In genomic region chr1:99964806-99965205, GRCh38 we compare ENCODE assay signal across 16 cellular contexts.
"Had no signal": no experiment of that assay in that cellular context is flagged by ENCODE, and none has a peak within 500 bp of the region (broad histone marks: within the 10 kb centered on the region; RNA-seq: fewer than 3 reads in every experiment).

No MANE protein-coding gene starts in this region.

- H3K4me3 Mint-ChIP-seq: activated CD4-positive, alpha-beta memory T cell treated with anti-CD3 and anti-CD28 coated beads, Interleukin-2, amount 10 ng/mL, durations not matched to agents 7 days and 5 days; activated naive CD8-positive, alpha-beta T cell treated with anti-CD3 and anti-CD28 coated beads for 36 hours; dendritic cell treated with granulocyte-macrophage colony-stimulating factor and Interleukin-4, amounts not matched to agents 40 ng/mL and 50 ng/mL, for 4 days; effector memory CD8-positive, alpha-beta T cell; nephron; stimulated activated naive B cell treated with anti-CD40 and anti-IgM and Interleukin-4, amounts not matched to agents 10 μg/mL and 1 μg/mL and 100 μg/mL, for 72 hours; T-helper 2 cell treated with Interferon-gamma antibody and Interleukin-4, amounts not matched to agents 5 μg/mL and 100 μg/mL, for 36 hours had no signal

- DNase-seq: activated CD4-positive, alpha-beta memory T cell treated with anti-CD3 and anti-CD28 coated beads, Interleukin-2, amount 10 ng/mL, durations not matched to agents 7 days and 5 days; activated CD4-positive, alpha-beta T cell treated with anti-CD3 and anti-CD28 coated beads for 1 hour; activated gamma-delta T cell; activated naive CD8-positive, alpha-beta T cell treated with anti-CD3 and anti-CD28 coated beads for 36 hours; activated T-cell treated with anti-CD3 and anti-CD28 coated beads, Interleukin-2, amount 50 U/mL, for 48 hours; cerebellar nuclear complex; effector memory CD8-positive, alpha-beta T cell; hippocampal formation; left cardiac atrium; sigmoid colon; stimulated activated CD4-positive, alpha-beta T cell treated with anti-CD3 and anti-CD28 coated beads, Interleukin-2, amount 100 ng/mL, for 24 hours; stimulated activated naive B cell treated with anti-CD40 and anti-IgM and Interleukin-4, amounts not matched to agents 10 μg/mL and 1 μg/mL and 100 μg/mL, for 72 hours; transverse colon had no signal

- H3K36me3 ChIP-seq: sigmoid colon, transverse colon had no signal

- H3K36me3 Mint-ChIP-seq: activated naive CD8-positive, alpha-beta T cell treated with anti-CD3 and anti-CD28 coated beads for 36 hours; stimulated activated naive B cell treated with anti-CD40 and anti-IgM and Interleukin-4, amounts not matched to agents 10 μg/mL and 1 μg/mL and 100 μg/mL, for 72 hours had no signal

- H3K9me3 ChIP-seq: sigmoid colon, transverse colon had no signal

- H3K4me3 ChIP-seq: sigmoid colon, transverse colon had no signal

- H3K27me3 Mint-ChIP-seq: activated CD4-positive, alpha-beta memory T cell treated with anti-CD3 and anti-CD28 coated beads, Interleukin-2, amount 10 ng/mL, durations not matched to agents 7 days and 5 days; activated naive CD8-positive, alpha-beta T cell treated with anti-CD3 and anti-CD28 coated beads for 36 hours; dendritic cell treated with granulocyte-macrophage colony-stimulating factor and Interleukin-4, amounts not matched to agents 40 ng/mL and 50 ng/mL, for 4 days; effector memory CD8-positive, alpha-beta T cell; stimulated activated naive B cell treated with anti-CD40 and anti-IgM and Interleukin-4, amounts not matched to agents 10 μg/mL and 1 μg/mL and 100 μg/mL, for 72 hours had no signal

- ATAC-seq: effector memory CD8-positive, alpha-beta T cell; left cardiac atrium; stimulated activated naive B cell treated with anti-CD40 and anti-IgM and Interleukin-4, amounts not matched to agents 10 μg/mL and 1 μg/mL and 100 μg/mL, for 72 hours had no signal

- H3K27ac Mint-ChIP-seq: activated CD4-positive, alpha-beta memory T cell treated with anti-CD3 and anti-CD28 coated beads, Interleukin-2, amount 10 ng/mL, durations not matched to agents 7 days and 5 days; activated naive CD8-positive, alpha-beta T cell treated with anti-CD3 and anti-CD28 coated beads for 36 hours; dendritic cell treated with granulocyte-macrophage colony-stimulating factor and Interleukin-4, amounts not matched to agents 40 ng/mL and 50 ng/mL, for 4 days; effector memory CD8-positive, alpha-beta T cell; nephron; stimulated activated naive B cell treated with anti-CD40 and anti-IgM and Interleukin-4, amounts not matched to agents 10 μg/mL and 1 μg/mL and 100 μg/mL, for 72 hours; T-helper 2 cell treated with Interferon-gamma antibody and Interleukin-4, amounts not matched to agents 5 μg/mL and 100 μg/mL, for 36 hours had no signal

- H3K9me3 Mint-ChIP-seq: activated CD4-positive, alpha-beta memory T cell treated with anti-CD3 and anti-CD28 coated beads, Interleukin-2, amount 10 ng/mL, durations not matched to agents 7 days and 5 days; activated naive CD8-positive, alpha-beta T cell treated with anti-CD3 and anti-CD28 coated beads for 36 hours; dendritic cell treated with granulocyte-macrophage colony-stimulating factor and Interleukin-4, amounts not matched to agents 40 ng/mL and 50 ng/mL, for 4 days; effector memory CD8-positive, alpha-beta T cell; nephron; T-helper 2 cell treated with Interferon-gamma antibody and Interleukin-4, amounts not matched to agents 5 μg/mL and 100 μg/mL, for 36 hours had no signal

- H3K27ac ChIP-seq: sigmoid colon, transverse colon had no signal

- H3K27me3 ChIP-seq: sigmoid colon, transverse colon had no signal
